In the genomic region with DNA sequence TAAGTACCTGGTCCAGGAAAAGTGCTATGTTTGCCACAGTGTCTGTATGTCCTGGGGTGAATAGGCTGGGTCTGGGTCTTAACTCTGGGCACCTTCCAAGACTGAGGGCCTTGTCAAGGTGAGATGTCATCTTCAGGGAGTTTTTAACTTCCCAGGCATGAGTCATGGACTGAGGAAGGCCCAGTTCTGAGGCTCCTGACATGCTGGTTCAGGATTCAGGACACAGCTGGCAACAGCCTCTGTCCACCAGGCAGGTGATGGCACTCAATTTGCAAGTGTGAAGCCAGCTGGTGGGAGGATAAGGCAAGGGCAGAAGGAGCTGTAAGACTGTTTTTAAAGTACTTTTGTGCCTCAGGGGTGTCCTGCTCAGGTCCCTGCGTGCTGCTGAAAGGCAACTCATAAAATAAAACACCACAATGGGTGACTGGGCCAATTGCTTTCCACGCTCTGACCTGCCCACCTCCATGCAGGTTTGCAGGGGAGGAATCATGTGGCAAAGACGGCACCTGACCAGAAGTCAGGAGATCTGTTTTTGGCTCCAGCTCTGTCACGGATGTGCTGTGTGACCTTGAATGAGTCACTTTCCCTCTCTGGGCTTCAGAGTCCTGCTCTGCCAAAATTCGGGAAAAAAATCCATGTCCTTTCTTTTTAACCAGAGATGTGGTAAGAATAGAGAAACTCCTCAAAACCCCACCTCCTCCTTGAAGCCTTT, we compare ENCODE assay signal across 29 cellular contexts. TPM values are rescaled to one million over a fixed set of nuclear protein-coding genes. Genes with fewer than 3 reads are reported as not detected.
A peak's percentile ranks its signal among the peaks of the same experiment; 100 is the strongest.
DNase-seq lines count a peak whose midpoint lies in the region; ATAC-seq and TF ChIP-seq lines count a peak whose summit lies in the region.
"Had no signal": no experiment of that assay in that cellular context is flagged by ENCODE, and none has a peak within 500 bp of the region (broad histone marks: within the 10 kb centered on the region; RNA-seq: fewer than 3 reads in every experiment).

No MANE protein-coding gene starts in this region.

- intact Hi-C loops in CD4-positive, alpha-beta T cell (cut with DNase I, micrococcal nuclease), result loop anchor here (1.0 to 10.0 kb wide), 4 partner anchors 148 to 744 kb away; a partner anchor contains a TSS

- no peak for TF ChIP-seq CTCF in right atrium auricular region (IDR thresholded peaks at IDR 0.05)
- no peak for TF ChIP-seq CTCF in CD4-positive, alpha-beta T cell (IDR thresholded peaks at IDR 0.05)

- H2BK15ac ChIP-seq in mesendoderm (replicated peaks; ENCODE audit: low read depth), result no peak overlapping the region

- no peak overlapping the region for H3K27ac Mint-ChIP-seq in CD4-positive, alpha-beta T cell
- H3K27ac Mint-ChIP-seq: activated naive CD4-positive, alpha-beta T cell treated with anti-CD3 and anti-CD28 coated beads, Interleukin-2, amount 50 U/mL, for 72 hours; natural killer cell treated with Interleukin-12 subunit alpha and Interleukin-12 subunit beta and Interleukin-15 and Interleukin-18, amount 100 ng/mL, for 72 hours; stimulated activated memory B cell treated with anti-CD40 and anti-IgM and Interleukin-4, amounts not matched to agents 10 μg/mL and 1 μg/mL and 100 μg/mL, for 72 hours; T-helper 2 cell treated with Interferon-gamma antibody and Interleukin-4, amounts not matched to agents 5 μg/mL and 100 μg/mL, for 36 hours had no signal

- H3K18ac ChIP-seq in mesendoderm (ENCODE audit: low read length), result no peak overlapping the region

- no peaks in the 10 kb centered on the region for H3K79me2 ChIP-seq in mesendoderm (ENCODE audit: control insufficient read depth, insufficient read depth, low read length)
- H3K79me2 ChIP-seq: hepatocyte had no signal

- WGBS in mesendoderm (ENCODE audit: extremely low coverage, insufficient coverage, low lambda C conversion rate), result no CpG with 5 or more reads among the region's 5 CpGs

- H3K56ac ChIP-seq in mesendoderm (ENCODE audit: low read length), result no peak overlapping the region

- H2AK5ac ChIP-seq in mesendoderm (ENCODE audit: low read length), result no peak overlapping the region

- no peaks in the 10 kb centered on the region for H3K9me3 Mint-ChIP-seq in CD4-positive, alpha-beta T cell
- H3K9me3 Mint-ChIP-seq: activated naive CD4-positive, alpha-beta T cell treated with anti-CD3 and anti-CD28 coated beads, Interleukin-2, amount 50 U/mL, for 72 hours; natural killer cell treated with Interleukin-12 subunit alpha and Interleukin-12 subunit beta and Interleukin-15 and Interleukin-18, amount 100 ng/mL, for 72 hours; stimulated activated memory B cell treated with anti-CD40 and anti-IgM and Interleukin-4, amounts not matched to agents 10 μg/mL and 1 μg/mL and 100 μg/mL, for 72 hours; T-helper 2 cell treated with Interferon-gamma antibody and Interleukin-4, amounts not matched to agents 5 μg/mL and 100 μg/mL, for 36 hours had no signal

- H2BK120ac ChIP-seq in mesendoderm (ENCODE audit: low read depth, low read length), result no peak overlapping the region

- peaks cover 6% of the 10 kb centered on the region for H3K4me1 Mint-ChIP-seq in CD4-positive, alpha-beta T cell (ENCODE audit: low read depth)

- H3K79me1 ChIP-seq in mesendoderm (ENCODE audit: low read length), result no peaks in the 10 kb centered on the region

- POLR2A ChIA-PET in CD4-positive, alpha-beta T cell (lab: Charles Lee), result interaction anchor here (0.8 to 1.5 kb wide), 3 partner anchors 146 to 265 kb away, joined by 3 to 6 read pairs (median 4); no protein-coding TSS in a partner anchor

- H3K4me1 ChIP-seq in mesendoderm (ENCODE audit: control insufficient read depth, low read depth, low read length), result no peaks in the 10 kb centered on the region
- H3K4me1 ChIP-seq in right atrium auricular region, result peaks cover 0 to 8% of the 10 kb centered on the region in 2 donors
- H3K4me1 ChIP-seq: upper lobe of right lung had no signal

- no peak overlapping the region for H3K23ac ChIP-seq in mesendoderm (ENCODE audit: low read length)

- no peak overlapping the region for H3K4ac ChIP-seq in mesendoderm (ENCODE audit: low read depth, low read length)

- H3K4me3 ChIP-seq in mesendoderm (ENCODE audit: low read length) (no peak overlapping the region), right atrium auricular region (no peak overlapping the region)
- H3K4me3 ChIP-seq: ascending aorta, gastrocnemius medialis, hepatocyte, left lung, upper lobe of right lung had no signal

- H3K27ac ChIP-seq in mesendoderm (ENCODE audit: low read depth, low read length) (no peak overlapping the region), right atrium auricular region (no peak overlapping the region)
- no peak overlapping the region for H3K27ac ChIP-seq in CD4-positive, alpha-beta T cell (ENCODE audit: low read depth, low read length)
- H3K27ac ChIP-seq: ascending aorta, gastrocnemius medialis, hepatocyte, left lung, upper lobe of right lung, WERI-Rb-1 had no signal

- H3K36me3 ChIP-seq in mesendoderm (ENCODE audit: control insufficient read depth, insufficient read depth, low read length), result no peaks in the 10 kb centered on the region
- no peaks in the 10 kb centered on the region for H3K36me3 ChIP-seq in right atrium auricular region
- H3K36me3 ChIP-seq: ascending aorta, BE2C, gastrocnemius medialis, left lung, upper lobe of right lung, WERI-Rb-1 had no signal

- H4K5ac ChIP-seq in mesendoderm (ENCODE audit: low read length), result no peak overlapping the region

- no peak overlapping the region for H3K4me3 Mint-ChIP-seq in CD4-positive, alpha-beta T cell
- H3K4me3 Mint-ChIP-seq: natural killer cell treated with Interleukin-12 subunit alpha and Interleukin-12 subunit beta and Interleukin-15 and Interleukin-18, amount 100 ng/mL, for 72 hours; stimulated activated memory B cell treated with anti-CD40 and anti-IgM and Interleukin-4, amounts not matched to agents 10 μg/mL and 1 μg/mL and 100 μg/mL, for 72 hours; T-helper 2 cell treated with Interferon-gamma antibody and Interleukin-4, amounts not matched to agents 5 μg/mL and 100 μg/mL, for 36 hours had no signal

- H4K8ac ChIP-seq in mesendoderm (ENCODE audit: low read depth, low read length), result no peak overlapping the region

- CTCF ChIA-PET in CD4-positive, alpha-beta T cell (lab: Charles Lee), result interaction anchor here (0.7 to 3.1 kb wide), 4 partner anchors 15 to 679 kb away, joined by 5 to 37 read pairs (median 8); no protein-coding TSS in a partner anchor

- no peaks in the 10 kb centered on the region for H3K9me3 ChIP-seq in right atrium auricular region
- no peaks in the 10 kb centered on the region for H3K9me3 ChIP-seq in CD4-positive, alpha-beta T cell (ENCODE audit: control insufficient read depth, low read length)
- H3K9me3 ChIP-seq: ascending aorta, BE2C, gastrocnemius medialis, left lung, upper lobe of right lung had no signal

- no peak overlapping the region for H3K4me2 ChIP-seq in mesendoderm (ENCODE audit: low read length)
- H3K4me2 ChIP-seq: hepatocyte had no signal

- no peak for ATAC-seq in CD4-positive, alpha-beta T cell (ENCODE audit: poor library complexity)
- ATAC-seq in HG03135 (IDR thresholded peaks at IDR 0.05; ENCODE audit: unreplicated experiment), result no peak
- ATAC-seq: natural killer cell treated with Interleukin-12 subunit alpha and Interleukin-12 subunit beta and Interleukin-15 and Interleukin-18, amount 100 ng/mL, for 72 hours; Right ventricle myocardium inferior; stimulated activated memory B cell treated with anti-CD40 and anti-IgM and Interleukin-4, amounts not matched to agents 10 μg/mL and 1 μg/mL and 100 μg/mL, for 72 hours; upper lobe of right lung had no signal

- H3K36me3 Mint-ChIP-seq in CD4-positive, alpha-beta T cell (ENCODE audit: low read depth), result no peaks in the 10 kb centered on the region
- H3K36me3 Mint-ChIP-seq: activated naive CD4-positive, alpha-beta T cell treated with anti-CD3 and anti-CD28 coated beads, Interleukin-2, amount 50 U/mL, for 72 hours; natural killer cell treated with Interleukin-12 subunit alpha and Interleukin-12 subunit beta and Interleukin-15 and Interleukin-18, amount 100 ng/mL, for 72 hours; stimulated activated memory B cell treated with anti-CD40 and anti-IgM and Interleukin-4, amounts not matched to agents 10 μg/mL and 1 μg/mL and 100 μg/mL, for 72 hours had no signal

- peaks cover 27% of the 10 kb centered on the region for H3K27me3 Mint-ChIP-seq in CD4-positive, alpha-beta T cell

- DNase-seq in DMS53 (lab: John Stamatoyannopoulos, UW), result peak; percentile 43
- DNase-seq in DMS53 treated with DMSO at 0.1 percent for 48 hours (lab: John Stamatoyannopoulos, UW; ENCODE audit: unreplicated experiment), result no peak
- peak; percentile 75 for DNase-seq in M059J (ENCODE audit: low read depth)
- DNase-seq in dermis blood vessel endothelial cell, result peak; percentile 59
- DNase-seq in mesendoderm, result peak; percentile 75
- DNase-seq in right atrium auricular region (ENCODE audit: low spot score), result no peak
- no peak for DNase-seq in CD4-positive, alpha-beta T cell
- DNase-seq: activated CD4-positive, alpha-beta T cell treated with anti-CD3 and anti-CD28 coated beads, Interleukin-2, amount 50 U/mL, for 1 hour; BE2C; central memory CD4-positive, alpha-beta T cell; COR-L47; gastrocnemius medialis; KBM-7; left lung; NCI-H1694 treated with DMSO at 0.1 percent for 48 hours; NCI-H526; stimulated activated CD4-positive, alpha-beta T cell treated with anti-CD3 and anti-CD28 coated beads, Interleukin-4, amount 100 ng/mL, for 1 hour; upper lobe of right lung; WERI-Rb-1 had no signal

- no peak overlapping the region for H2BK5ac ChIP-seq in mesendoderm (ENCODE audit: low read length)

- H3K27me3 ChIP-seq in mesendoderm (ENCODE audit: insufficient read depth, low read length, poor library complexity), result no peaks in the 10 kb centered on the region
- no peaks in the 10 kb centered on the region for H3K27me3 ChIP-seq in right atrium auricular region
- H3K27me3 ChIP-seq in CD4-positive, alpha-beta T cell (ENCODE audit: control insufficient read depth, insufficient read depth, low read length), result peaks cover 9% of the 10 kb centered on the region
- H3K27me3 ChIP-seq: BE2C had no signal

- no peak overlapping the region for H3K9ac ChIP-seq in mesendoderm (ENCODE audit: low read length)

RNA-seq across cellular contexts. Expression of a gene that starts 4.9 kb away (rescaled TPM):
- total RNA-seq in M059J (2014; rRNA removed; shearing (Covaris generic)), result 0.20 TPM in 1 of 2 replicates, not detected in the other
- total RNA-seq in dermis blood vessel endothelial cell, result not detected in 2 replicates
- 4.6 TPM for polyA plus RNA-seq in mesendoderm (2013, experiment 1 of 2)
- 4.7 TPM for polyA plus RNA-seq in mesendoderm (2013, experiment 2 of 2)
- total RNA-seq in right atrium auricular region, result 1 to 10 TPM; 5.6 to 6.3 TPM
- 1 to 10 TPM; 1.3 to 1.4 TPM for total RNA-seq in CD4-positive, alpha-beta T cell
- total RNA-seq: ascending aorta, Daoy, gastrocnemius medialis, osteocyte, upper lobe of right lung had no signal

RNA-seq across cellular contexts. Expression of a gene that starts 35.1 kb away (rescaled TPM):
- total RNA-seq in M059J (2014; rRNA removed; shearing (Covaris generic)), result 3,564 and 4,124 TPM in 2 replicates
- total RNA-seq in dermis blood vessel endothelial cell (899 and 3,703 TPM in 2 replicates), right atrium auricular region (1,000 to 10,000 TPM in 1 of 2 donors, 100 to 1,000 TPM in 1; 830 to 2,258 TPM)
- polyA plus RNA-seq in mesendoderm (2013, experiment 1 of 2), result 2,316 TPM
- polyA plus RNA-seq in mesendoderm (2013, experiment 2 of 2), result 2,311 TPM
- total RNA-seq in CD4-positive, alpha-beta T cell, result 1,000 to 10,000 TPM; 3,088 to 3,122 TPM

Comparison
In these comparisons a context has a peak if more than half of its experiments do, and no peak if none do; other contexts are left out.
1. DNase-seq: peak in DMS53 (single experiment), M059J (single experiment), dermis blood vessel endothelial cell (single experiment) and mesendoderm (single experiment); none in DMS53 treated with DMSO at 0.1 percent for 48 hours (single experiment), right atrium auricular region (single experiment) and CD4-positive, alpha-beta T cell (0 of 10).